In the genomic region with DNA sequence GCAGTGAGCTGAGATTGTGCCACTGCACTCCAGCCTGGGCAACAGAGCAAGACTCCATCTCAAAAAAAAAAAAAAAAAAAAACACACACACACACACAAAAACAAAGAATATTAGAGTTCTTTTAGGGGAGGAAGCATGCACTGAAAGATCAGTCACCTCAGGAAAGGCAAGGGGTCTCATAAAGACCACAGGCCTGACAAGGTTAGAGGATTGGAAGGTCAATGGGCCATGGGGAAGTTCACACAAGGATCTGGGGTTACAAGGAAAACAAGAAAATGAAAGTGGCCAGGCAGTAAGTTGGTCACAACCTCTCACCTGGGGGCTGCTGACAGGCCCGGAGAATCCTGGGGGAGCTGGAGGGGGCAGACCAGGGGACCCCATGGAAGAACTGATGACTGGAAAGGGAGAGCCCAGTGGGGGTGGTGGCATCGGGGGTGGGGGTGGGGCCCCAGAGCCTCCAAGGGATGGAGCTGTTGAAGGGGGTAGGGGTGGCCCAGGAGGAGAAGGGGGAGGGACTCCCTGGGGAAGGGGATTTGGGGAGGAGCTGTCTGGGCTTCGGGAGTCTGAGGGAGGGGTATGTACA, we compare ENCODE assay signal across 1 cellular context.
A peak's percentile ranks its signal among the peaks of the same experiment; 100 is the strongest.
TF ChIP-seq lines count a peak whose summit lies in the region.

No MANE protein-coding gene starts in this region.

TF ChIP-seq in HepG2, 621 proteins besides CTCF, POLR2A, EP300 and RAD21:
- peak; percentile 4; the same call in 1 of the 2 replicates for TF ChIP-seq TMF1 (CRISPR knock-in tag; IDR thresholded peaks at IDR 0.05; ENCODE audit: low read depth)
- TF ChIP-seq, protein P1, sequence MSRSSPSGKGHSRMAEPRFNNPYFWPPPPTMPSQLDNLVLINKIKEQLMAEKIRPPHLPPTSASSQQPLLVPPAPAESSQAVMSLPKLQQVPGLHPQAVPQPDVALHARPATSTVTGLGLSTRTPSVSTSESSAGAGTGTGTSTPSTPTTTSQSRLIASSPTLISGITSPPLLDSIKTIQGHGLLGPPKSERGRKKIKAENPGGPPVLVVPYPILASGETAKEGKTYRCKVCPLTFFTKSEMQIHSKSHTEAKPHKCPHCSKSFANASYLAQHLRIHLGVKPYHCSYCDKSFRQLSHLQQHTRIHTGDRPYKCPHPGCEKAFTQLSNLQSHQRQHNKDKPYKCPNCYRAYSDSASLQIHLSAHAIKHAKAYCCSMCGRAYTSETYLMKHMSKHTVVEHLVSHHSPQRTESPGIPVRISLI (CRISPR knock-in tag; IDR thresholded peaks at IDR 0.05; ENCODE audit: borderline replicate concordance) = peak; percentile 44; the same call in 1 of the 2 replicates
- TF ChIP-seq ZMYM3 (CRISPR knock-in tag; IDR thresholded peaks at IDR 0.05) = peak; percentile 7; the same call in 1 of the 2 replicates
- TF ChIP-seq ZFP82 (CRISPR knock-in tag; IDR thresholded peaks at IDR 0.05; ENCODE audit: borderline replicate concordance) = no peak
- 0 out of 2 replicates have a peak, but pooled peaks have one; percentile 8 for TF ChIP-seq CC2D1A (CRISPR knock-in tag; IDR thresholded peaks at IDR 0.05)
- TF ChIP-seq, protein P2, sequence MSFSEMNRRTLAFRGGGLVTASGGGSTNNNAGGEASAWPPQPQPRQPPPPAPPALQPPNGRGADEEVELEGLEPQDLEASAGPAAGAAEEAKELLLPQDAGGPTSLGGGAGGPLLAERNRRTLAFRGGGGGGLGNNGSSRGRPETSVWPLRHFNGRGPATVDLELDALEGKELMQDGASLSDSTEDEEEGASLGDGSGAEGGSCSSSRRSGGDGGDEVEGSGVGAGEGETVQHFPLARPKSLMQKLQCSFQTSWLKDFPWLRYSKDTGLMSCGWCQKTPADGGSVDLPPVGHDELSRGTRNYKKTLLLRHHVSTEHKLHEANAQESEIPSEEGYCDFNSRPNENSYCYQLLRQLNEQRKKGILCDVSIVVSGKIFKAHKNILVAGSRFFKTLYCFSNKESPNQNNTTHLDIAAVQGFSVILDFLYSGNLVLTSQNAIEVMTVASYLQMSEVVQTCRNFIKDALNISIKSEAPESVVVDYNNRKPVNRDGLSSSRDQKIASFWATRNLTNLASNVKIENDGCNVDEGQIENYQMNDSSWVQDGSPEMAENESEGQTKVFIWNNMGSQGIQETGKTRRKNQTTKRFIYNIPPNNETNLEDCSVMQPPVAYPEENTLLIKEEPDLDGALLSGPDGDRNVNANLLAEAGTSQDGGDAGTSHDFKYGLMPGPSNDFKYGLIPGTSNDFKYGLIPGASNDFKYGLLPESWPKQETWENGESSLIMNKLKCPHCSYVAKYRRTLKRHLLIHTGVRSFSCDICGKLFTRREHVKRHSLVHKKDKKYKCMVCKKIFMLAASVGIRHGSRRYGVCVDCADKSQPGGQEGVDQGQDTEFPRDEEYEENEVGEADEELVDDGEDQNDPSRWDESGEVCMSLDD (CRISPR knock-in tag; IDR thresholded peaks at IDR 0.05; ENCODE audit: borderline replicate concordance) = no peak
- TF ChIP-seq MTA1 (CRISPR knock-in tag; IDR thresholded peaks at IDR 0.05; ENCODE audit: borderline replicate concordance) = 0 out of 2 replicates have a peak, but pooled peaks have one; percentile 7
- peak; percentile 91 for TF ChIP-seq ZNF121 (CRISPR knock-in tag; IDR thresholded peaks at IDR 0.05)
- peak; percentile 4 for TF ChIP-seq ASH2L (IDR thresholded peaks at IDR 0.05; ENCODE audit: insufficient read length, low read depth, low read length)
